In the genomic region with DNA sequence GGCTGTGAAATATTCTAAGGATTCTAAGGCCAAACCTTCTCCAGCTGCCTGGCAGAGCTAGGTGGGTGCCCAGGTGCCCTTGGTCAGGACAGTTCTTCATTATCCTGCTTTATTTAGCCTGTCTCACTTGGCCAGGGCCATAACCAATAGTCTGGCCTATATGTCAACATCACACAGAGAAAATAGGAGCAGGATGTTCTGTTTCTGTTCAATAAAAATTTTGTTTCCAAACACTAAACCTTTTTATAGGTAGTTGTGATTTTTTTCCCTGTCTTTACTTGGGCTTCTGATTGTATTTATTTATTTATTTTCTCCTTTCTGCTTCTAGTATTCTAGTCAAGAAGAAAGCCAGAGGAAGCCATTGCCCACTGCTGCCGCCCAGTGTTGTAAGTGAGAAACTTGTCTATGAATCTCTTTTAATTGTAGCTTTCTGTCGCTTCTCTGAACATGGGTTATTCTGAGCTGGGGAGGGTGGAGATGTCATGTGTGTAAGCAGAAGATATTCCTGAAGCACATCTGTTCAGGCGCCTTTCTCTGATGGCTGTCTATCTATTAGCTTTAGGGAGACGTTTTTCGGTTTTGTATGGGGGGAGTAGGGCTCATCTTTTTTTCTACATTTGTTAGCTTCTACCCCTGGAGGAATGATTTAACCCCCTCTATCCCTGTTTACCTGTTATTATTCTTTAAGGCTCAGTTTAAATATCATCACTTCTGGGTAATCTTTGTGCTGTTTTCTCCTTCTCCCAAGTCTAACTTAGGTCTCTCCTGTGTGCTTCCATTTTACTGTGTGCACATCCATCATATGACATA, we compare ENCODE assay signal across 8 cellular contexts.
DNase-seq lines count a peak whose midpoint lies in the region; ATAC-seq and TF ChIP-seq lines count a peak whose summit lies in the region.

No MANE protein-coding gene starts in this region.

- intact Hi-C loops in CD4-positive, alpha-beta T cell (cut with DNase I, micrococcal nuclease) = loop anchor here (1.0 to 2.0 kb wide), 4 partner anchors 142 to 360 kb away; no protein-coding TSS in a partner anchor

- POLR2A ChIA-PET in CD4-positive, alpha-beta T cell (lab: Charles Lee) = interaction anchor here (1.2 to 1.4 kb wide), 2 partner anchors 142 to 359 kb away, joined by 4 to 8 read pairs; no protein-coding TSS in a partner anchor

- H3K4me2 ChIP-seq in OCI-LY1 (ENCODE audit: low read length) = no peak overlapping the region

- H3K27me3 ChIP-seq in CD4-positive, alpha-beta T cell (ENCODE audit: control insufficient read depth, insufficient read depth, low read length) = peaks cover 3% of the 10 kb centered on the region
- H3K27me3 ChIP-seq in OCI-LY1 (ENCODE audit: insufficient read depth, low read length) = no peaks in the 10 kb centered on the region
- H3K27me3 ChIP-seq in foreskin keratinocyte = no peaks in the 10 kb centered on the region
- H3K27me3 ChIP-seq in neutrophil = no peaks in the 10 kb centered on the region

- H3K27ac Mint-ChIP-seq in CD4-positive, alpha-beta T cell = no peak overlapping the region

- peak; percentile 43 for ATAC-seq in CD4-positive, alpha-beta T cell (ENCODE audit: poor library complexity)
- peak; percentile 41 for ATAC-seq in foreskin keratinocyte

- H3K4me1 Mint-ChIP-seq in CD4-positive, alpha-beta T cell (ENCODE audit: low read depth) = no peaks in the 10 kb centered on the region

- H2AFZ ChIP-seq in OCI-LY1 (ENCODE audit: low read length) = no peak overlapping the region

- H3K9me2 ChIP-seq in OCI-LY1 (ENCODE audit: low read depth, low read length) = no peaks in the 10 kb centered on the region

- H3K36me3 ChIP-seq in OCI-LY1 (ENCODE audit: insufficient read depth, low read length) (no peaks in the 10 kb centered on the region), neutrophil (no peaks in the 10 kb centered on the region)

- H3K4me3 ChIP-seq in OCI-LY1 (ENCODE audit: low read depth, low read length, poor library complexity, severe bottlenecking) (no peak overlapping the region), neutrophil (ENCODE audit: low read depth in 1 of 2, low read length in 1 of 2) (peak overlapping the region in 1 of 2 experiments; percentile 19)

- no peaks in the 10 kb centered on the region for H3K9me3 ChIP-seq in CD4-positive, alpha-beta T cell (ENCODE audit: control insufficient read depth, low read length)
- no peaks in the 10 kb centered on the region for H3K9me3 ChIP-seq in OCI-LY1 (ENCODE audit: low read length)
- H3K9me3 ChIP-seq in neutrophil = no peaks in the 10 kb centered on the region

- H3K4me3 Mint-ChIP-seq in CD4-positive, alpha-beta T cell = no peak overlapping the region

- no peaks in the 10 kb centered on the region for H3K36me3 Mint-ChIP-seq in CD4-positive, alpha-beta T cell (ENCODE audit: low read depth)

- peak; percentile 64 for TF ChIP-seq CTCF in CD4-positive, alpha-beta T cell (IDR thresholded peaks at IDR 0.05)
- TF ChIP-seq CTCF in OCI-LY1 (IDR thresholded peaks at IDR 0.05; ENCODE audit: low read length) (peak; percentile 72), foreskin keratinocyte (conservative IDR thresholded peaks at IDR 0.05) (peak; percentile 80), neutrophil (IDR thresholded peaks at IDR 0.05) (no peak)

- H3K4me1 ChIP-seq in OCI-LY1 (ENCODE audit: insufficient read depth, low read length, severe bottlenecking) (no peaks in the 10 kb centered on the region), foreskin keratinocyte (no peaks in the 10 kb centered on the region), neutrophil (ENCODE audit: control insufficient read depth in 1 of 2, insufficient read depth in 1 of 2, low read depth in 1 of 2, low read length in 1 of 2) (peaks cover 27% of the 10 kb centered on the region in 2 experiments)

- no peaks in the 10 kb centered on the region for H3K79me2 ChIP-seq in OCI-LY1 (ENCODE audit: insufficient read depth, low read length)

- no peak overlapping the region for H3K27ac ChIP-seq in CD4-positive, alpha-beta T cell (ENCODE audit: low read depth, low read length)
- H3K27ac ChIP-seq in OCI-LY1 (ENCODE audit: low read depth, low read length, poor library complexity, severe bottlenecking) (no peak overlapping the region), foreskin keratinocyte (no peak overlapping the region), neutrophil (peak overlapping the region; percentile 66)

- H3K9ac ChIP-seq in OCI-LY1 (ENCODE audit: low read length) = no peak overlapping the region

- CTCF ChIA-PET in CD4-positive, alpha-beta T cell (lab: Charles Lee) = interaction anchor here (0.8 to 2.0 kb wide), 4 partner anchors 142 to 359 kb away, joined by 3 to 17 read pairs (median 5); a partner anchor contains a TSS

- H3K27me3 Mint-ChIP-seq in CD4-positive, alpha-beta T cell = peaks cover 11% of the 10 kb centered on the region

- DNase-seq in CD4-positive, alpha-beta T cell = peak; percentile 17 to 46 (median 26)
- DNase-seq in HPDE6-E6E7 (ENCODE audit: extremely low spot score) (peak; percentile 25), foreskin keratinocyte (peak; percentile 11 to 36), ureter (ENCODE audit: low spot score) (peak; percentile 68), 8988T (no peak)
- peak; percentile 8 for DNase-seq in activated T-helper 9 cell treated with anti-CD3 and anti-CD28 coated beads, Interleukin-2, amount 50 U/mL, for 16 hours (ENCODE audit: low read depth)

- no peaks in the 10 kb centered on the region for H4K20me1 ChIP-seq in OCI-LY1 (ENCODE audit: insufficient read depth, low read length)

- H3K9me3 Mint-ChIP-seq in CD4-positive, alpha-beta T cell = no peaks in the 10 kb centered on the region

- H3F3A ChIP-seq in OCI-LY1 (ENCODE audit: insufficient read depth, low read length) = no peaks in the 10 kb centered on the region
